Comparison of ENCODE assay signal across 25 cellular contexts in genomic region chr2:160206436-160206835, GRCh38. TPM values are rescaled to one million over a fixed set of nuclear protein-coding genes. Genes with fewer than 3 reads are reported as not detected.
DNase-seq lines count a peak whose midpoint lies in the region; ATAC-seq and TF ChIP-seq lines count a peak whose summit lies in the region.
"Had no signal": no experiment of that assay in that cellular context is flagged by ENCODE, and none has a peak within 500 bp of the region (broad histone marks: within the 10 kb centered on the region; RNA-seq: fewer than 3 reads in every experiment).

No MANE protein-coding gene starts in this region.

- POLR2A ChIA-PET in PC-9 (lab: Charles Lee; ENCODE audit: unreplicated experiment), result no interaction called here

- no peak for ATAC-seq in HG02981 (IDR thresholded peaks at IDR 0.05; ENCODE audit: unreplicated experiment)
- ATAC-seq in HG03469 (IDR thresholded peaks at IDR 0.05; ENCODE audit: unreplicated experiment), result no peak
- ATAC-seq: activated naive CD8-positive, alpha-beta T cell treated with anti-CD3 and anti-CD28 coated beads, Interleukin-2, amount 50 U/mL, for 24 hours; activated T-cell treated with anti-CD3 and anti-CD28 coated beads, Interleukin-2, amount 50 U/mL, for 4 hours; upper lobe of right lung had no signal

- no peaks in the 10 kb centered on the region for H3K36me3 ChIP-seq in PC-9 (ENCODE audit: low read depth)
- no peaks in the 10 kb centered on the region for H3K36me3 ChIP-seq in mammary epithelial cell (ENCODE audit: insufficient read depth, low read length)
- no peaks in the 10 kb centered on the region for H3K36me3 ChIP-seq in neural progenitor cell
- no peaks in the 10 kb centered on the region for H3K36me3 ChIP-seq in thyroid gland
- H3K36me3 ChIP-seq: neutrophil, upper lobe of right lung had no signal

- H3K9me3 ChIP-seq in PC-9 (ENCODE audit: insufficient read depth, low read depth), result no peaks in the 10 kb centered on the region
- peaks cover 4% of the 10 kb centered on the region for H3K9me3 ChIP-seq in mammary epithelial cell (replicated peaks; ENCODE audit: insufficient read depth, low read length)
- no peaks in the 10 kb centered on the region for H3K9me3 ChIP-seq in neural progenitor cell (ENCODE audit: low read depth)
- H3K9me3 ChIP-seq in thyroid gland, result no peaks in the 10 kb centered on the region
- H3K9me3 ChIP-seq: neutrophil, upper lobe of right lung had no signal

- H3K27me3 ChIP-seq in PC-9 (ENCODE audit: insufficient read depth, low read depth), result no peaks in the 10 kb centered on the region
- H3K27me3 ChIP-seq in mammary epithelial cell (ENCODE audit: insufficient read depth, low read length), result no peaks in the 10 kb centered on the region
- H3K27me3 ChIP-seq in neural progenitor cell, result no peaks in the 10 kb centered on the region
- H3K27me3 ChIP-seq in thyroid gland, result no peaks in the 10 kb centered on the region
- H3K27me3 ChIP-seq: neutrophil, upper lobe of right lung had no signal

- H3K27ac ChIP-seq in PC-9, result peak overlapping the region; percentile 98
- H3K27ac ChIP-seq in mammary epithelial cell (ENCODE audit: insufficient read depth, low read depth, low read length), result peak overlapping the region; percentile 97
- no peak overlapping the region for H3K27ac ChIP-seq in neural progenitor cell
- peak overlapping the region in 2 of 3 donors; percentile 80 to 90 for H3K27ac ChIP-seq in thyroid gland
- H3K27ac ChIP-seq: neutrophil, upper lobe of right lung had no signal

- H3F3A ChIP-seq in PC-9 (ENCODE audit: insufficient read depth, low read depth) (peaks cover 40% of the 10 kb centered on the region), neural progenitor cell (ENCODE audit: low read depth) (peaks cover 24% of the 10 kb centered on the region)

- no peak overlapping the region for H3K4me3 Mint-ChIP-seq in neural progenitor cell
- H3K4me3 Mint-ChIP-seq: activated naive CD8-positive, alpha-beta T cell treated with anti-CD3 and anti-CD28 coated beads, Interleukin-2, amount 50 U/mL, for 24 hours; activated T-cell treated with anti-CD3 and anti-CD28 coated beads, Interleukin-2, amount 50 U/mL, for 4 hours had no signal

- no peak for TF ChIP-seq CTCF in PC-9 (conservative IDR thresholded peaks at IDR 0.05)
- TF ChIP-seq CTCF in mammary epithelial cell (conservative IDR thresholded peaks at IDR 0.05 in 1 of 2, IDR thresholded peaks at IDR 0.05 in 1 of 2; ENCODE audit: extremely low read depth in 1 of 2, insufficient read depth in 1 of 2, low read depth in 1 of 2, low read length in 2 of 2), result no peak
- TF ChIP-seq CTCF in neural progenitor cell (IDR thresholded peaks at IDR 0.05), result no peak
- no peak for TF ChIP-seq CTCF in thyroid gland (IDR thresholded peaks at IDR 0.05)

- H3K36me3 Mint-ChIP-seq in neural progenitor cell, result peaks cover 2% of the 10 kb centered on the region

- H3K4me2 ChIP-seq in PC-9, result peak overlapping the region; percentile 77
- peak overlapping the region; percentile 75 for H3K4me2 ChIP-seq in mammary epithelial cell (ENCODE audit: insufficient read depth, low read depth, low read length)
- no peak overlapping the region for H3K4me2 ChIP-seq in neural progenitor cell

- peaks cover 67% of the 10 kb centered on the region for H3K4me1 ChIP-seq in PC-9 (replicated peaks; ENCODE audit: insufficient read depth)
- peaks cover 74% of the 10 kb centered on the region for H3K4me1 ChIP-seq in mammary epithelial cell (ENCODE audit: insufficient read depth, low read length)
- H3K4me1 ChIP-seq in neural progenitor cell, result peaks cover 12% of the 10 kb centered on the region
- peaks cover 14 to 39% of the 10 kb centered on the region in 2 donors for H3K4me1 ChIP-seq in thyroid gland

- peaks cover 16% of the 10 kb centered on the region for H3K9me3 Mint-ChIP-seq in neural progenitor cell
- H3K9me3 Mint-ChIP-seq: activated naive CD8-positive, alpha-beta T cell treated with anti-CD3 and anti-CD28 coated beads, Interleukin-2, amount 50 U/mL, for 24 hours; activated T-cell treated with anti-CD3 and anti-CD28 coated beads, Interleukin-2, amount 50 U/mL, for 4 hours had no signal

- H3K27ac Mint-ChIP-seq in neural progenitor cell, result peak overlapping the region; percentile 39
- H3K27ac Mint-ChIP-seq: activated naive CD8-positive, alpha-beta T cell treated with anti-CD3 and anti-CD28 coated beads, Interleukin-2, amount 50 U/mL, for 24 hours had no signal

- DNase-seq in PC-9 (no peak), mammary epithelial cell (no peak), neural progenitor cell (ENCODE audit: low spot score) (no peak), thyroid gland (no peak), dermis blood vessel endothelial cell (no peak)
- DNase-seq: activated CD4-positive, alpha-beta T cell treated with anti-CD3 and anti-CD28 coated beads, Interleukin-2, amount 50 U/mL, for 1 hour; activated naive CD8-positive, alpha-beta T cell treated with anti-CD3 and anti-CD28 coated beads, Interleukin-2, amount 50 U/mL, for 24 hours; activated T-cell treated with anti-CD3 and anti-CD28 coated beads, Interleukin-2, amount 50 U/mL, for 4 hours; C1 segment of cervical spinal cord; COR-L47; foreskin melanocyte; Karpas-422; MV-4-11; NCI-H1436 treated with DMSO at 0.1 percent for 48 hours; NCI-H2107; NCI-H446 treated with DMSO at 0.1 percent for 48 hours; OCI-M1; SHP77; stimulated activated CD8-positive, alpha-beta memory T cell treated with anti-CD3 and anti-CD28 coated beads, Interleukin-4, amount 100 ng/mL, for 48 hours; T-helper 9 cell; upper lobe of right lung had no signal

- peaks cover 8% of the 10 kb centered on the region; the same call in 1 of the 2 replicates for H3K79me2 ChIP-seq in PC-9 (ENCODE audit: low read depth)
- peaks cover 7% of the 10 kb centered on the region for H3K79me2 ChIP-seq in mammary epithelial cell (ENCODE audit: insufficient read depth, low read length)
- H3K79me2 ChIP-seq in neural progenitor cell (ENCODE audit: low read depth), result no peaks in the 10 kb centered on the region

- CTCF ChIA-PET in PC-9 (lab: Charles Lee), result interaction anchor here (0.7 to 1.1 kb wide), 2 partner anchors 64 to 442 kb away, joined by 3 to 4 read pairs; no protein-coding TSS in a partner anchor
- CTCF ChIA-PET in mammary epithelial cell (lab: Charles Lee; ENCODE audit: low non-redundant PET), result no interaction called here

- BruUV-seq in PC-9 (replicated peaks; lab: Mats Ljungman, UMichigan) (no TSS peak), mammary epithelial cell (replicated peaks; lab: Mats Ljungman, UMichigan) (no TSS peak)

- dilution Hi-C loops in mammary epithelial cell (cut with HindIII; ENCODE audit: low sequenced_read_pairs), result no loop called here

- H2AFZ ChIP-seq in PC-9 (no peak overlapping the region), mammary epithelial cell (ENCODE audit: low read depth, low read length) (no peak overlapping the region), neural progenitor cell (replicated peaks) (no peak overlapping the region)

- H3K4me3 ChIP-seq in PC-9 (peak overlapping the region; percentile 49; the same call in 1 of the 2 replicates), mammary epithelial cell (replicated peaks in 1 of 3; ENCODE audit: insufficient read depth in 1 of 3, low read depth in 2 of 3, low read length in 3 of 3) (peak overlapping the region in 1 of 3 experiments; percentile 13), neural progenitor cell (no peak overlapping the region), thyroid gland (replicated peaks in 1 of 3) (no peak overlapping the region)
- H3K4me3 ChIP-seq: upper lobe of right lung had no signal

- in situ Hi-C loops in mammary epithelial cell (cut with MboI; ENCODE audit: low sequenced_read_pairs in 2 of 2), result no loop called here

- no peak for TF ChIP-seq POLR2A in thyroid gland (IDR thresholded peaks at IDR 0.05)

- intact Hi-C loops in PC-9 (cut with micrococcal nuclease; ENCODE audit: unreplicated experiment), result loop anchor here (5.0 kb wide), 2 partner anchors 36 to 191 kb away; no protein-coding TSS in a partner anchor
- intact Hi-C loops in mammary epithelial cell (cut with micrococcal nuclease), result no loop called here
- intact Hi-C loops in thyroid gland (cut with DNase I), result no loop called here

- H3K9me2 ChIP-seq in PC-9 (ENCODE audit: insufficient read depth), result no peaks in the 10 kb centered on the region

- H3K9ac ChIP-seq in mammary epithelial cell (ENCODE audit: insufficient read depth, low read length) (peak overlapping the region; percentile 85), neural progenitor cell (no peak overlapping the region)

- 98% methylated on average over 4 of the region's 4 CpGs for WGBS in mammary epithelial cell (ENCODE audit: low coverage, missing lambda C conversion rate)
- 83 to 88% methylated on average over 4 of the region's 4 CpGs for WGBS in thyroid gland, 2 donors

- H3K4me1 Mint-ChIP-seq in neural progenitor cell, result peaks cover 33% of the 10 kb centered on the region

- no peaks in the 10 kb centered on the region for H4K20me1 ChIP-seq in PC-9 (ENCODE audit: insufficient read depth)
- no peaks in the 10 kb centered on the region for H4K20me1 ChIP-seq in mammary epithelial cell (ENCODE audit: insufficient read depth, low read length)
- H4K20me1 ChIP-seq in neural progenitor cell (ENCODE audit: low read depth), result no peaks in the 10 kb centered on the region

- H3K27me3 Mint-ChIP-seq in neural progenitor cell (ENCODE audit: insufficient read depth, low read depth), result no peaks in the 10 kb centered on the region

RNA-seq across cellular contexts. Expression of gene ITGB6, which starts 6.4 kb away (rescaled TPM):
- total RNA-seq in PC-9 (2021) (24.3 and 30.6 TPM in 2 replicates), mammary epithelial cell (100 to 1,000 TPM; 186 to 461 TPM), neural progenitor cell (ENCODE audit: low replicate concordance) (not detected in 2 replicates), thyroid gland (10 to 100 TPM; 11.1 to 17.2 (median 13.4) TPM), dermis blood vessel endothelial cell (0.85 and 1.3 TPM in 2 replicates)
- 162 TPM for polyA plus RNA-seq in mammary epithelial cell
- 233 TPM for polyA minus RNA-seq in mammary epithelial cell
- total RNA-seq: activated T-cell treated with anti-CD3 and anti-CD28 coated beads, Interleukin-2, amount 50 U/mL, for 4 hours; mesenteric fat pad had no signal
